Comparison of ENCODE assay signal across 8 cellular contexts in genomic region chr12:124767075-124767821, GRCh38.
DNase-seq lines count a peak whose midpoint lies in the region; ATAC-seq lines count a peak whose summit lies in the region.

No MANE protein-coding gene starts in this region.

- DNase-seq in AG08396 (ENCODE audit: low spot score) = peak; percentile 82
- peak; percentile 67 for DNase-seq in NCI-H460 (ENCODE audit: extremely low read depth, low read depth)
- peak; percentile 83 for DNase-seq in activated CD4-positive, alpha-beta T cell treated with anti-CD3 and anti-CD28 coated beads, Interleukin-2, amount 50 U/mL, for 24 hours (ENCODE audit: low read depth in 1 of 2, low spot score in 1 of 2)
- DNase-seq in dermis blood vessel endothelial cell = peak; percentile 76
- DNase-seq in mesenchymal stem cell = peak; percentile 72
- DNase-seq in stimulated activated CD8-positive, alpha-beta memory T cell treated with anti-CD3 and anti-CD28 coated beads, Interleukin-15, amount 100 ng/mL, for 48 hours (ENCODE audit: low read depth in 2 of 2) = peak; percentile 66 to 73

- H3K27me3 ChIP-seq in mesenchymal stem cell (ENCODE audit: control insufficient read depth in 1 of 2, insufficient read depth in 1 of 2, low read length in 2 of 2) = peaks cover 0 to 18% of the 10 kb centered on the region in 2 experiments

- H3K4ac ChIP-seq in mesenchymal stem cell (ENCODE audit: low read depth in 1 of 2, low read length in 2 of 2) = peak overlapping the region; percentile 63 to 75

- H2BK15ac ChIP-seq in mesenchymal stem cell (ENCODE audit: low read depth, poor library complexity, severe bottlenecking) = peak overlapping the region; percentile 70

- no peak overlapping the region for H3K4me2 ChIP-seq in mesenchymal stem cell (ENCODE audit: low read length, poor library complexity, severe bottlenecking)

- peak overlapping the region; percentile 52 for H2BK120ac ChIP-seq in mesenchymal stem cell (ENCODE audit: low read depth, low read length)

- peaks cover 3% of the 10 kb centered on the region for H3K79me1 ChIP-seq in mesenchymal stem cell (replicated peaks; ENCODE audit: low read length, poor library complexity, severe bottlenecking)

- no peak overlapping the region for H3K14ac ChIP-seq in mesenchymal stem cell (ENCODE audit: low read length in 2 of 2)

- no peak overlapping the region for H3K23ac ChIP-seq in mesenchymal stem cell (ENCODE audit: low read length in 2 of 2)

- H3K4me3 ChIP-seq in mesenchymal stem cell (ENCODE audit: insufficient read depth in 1 of 2, low read depth in 1 of 2, low read length in 2 of 2) = no peak overlapping the region

- WGBS in mesenchymal stem cell = 32% methylated on average over 20 of the region's 20 CpGs

- peak overlapping the region; percentile 11 for H4K91ac ChIP-seq in mesenchymal stem cell (ENCODE audit: low read length)

- H2BK12ac ChIP-seq in mesenchymal stem cell (ENCODE audit: low read length in 2 of 2) = peak overlapping the region; percentile 32 to 75

- peaks cover 44% of the 10 kb centered on the region for H3K4me1 ChIP-seq in mesenchymal stem cell (ENCODE audit: control insufficient read depth, insufficient read depth, low read depth, low read length)

- peak overlapping the region; percentile 46 for H2BK5ac ChIP-seq in mesenchymal stem cell (ENCODE audit: low read depth, low read length, poor library complexity, severe bottlenecking)

- no peak overlapping the region for H3K9ac ChIP-seq in mesenchymal stem cell (ENCODE audit: low read length)

- H3K9me3 ChIP-seq in mesenchymal stem cell (ENCODE audit: control insufficient read depth, low read length) = no peaks in the 10 kb centered on the region

- H3K18ac ChIP-seq in mesenchymal stem cell (ENCODE audit: low read depth in 1 of 2, low read length in 2 of 2) = peak overlapping the region; percentile 52 to 74

- peak overlapping the region; percentile 69 for H4K8ac ChIP-seq in mesenchymal stem cell (ENCODE audit: low read length)

- ATAC-seq in GM18519 (IDR thresholded peaks at IDR 0.05; ENCODE audit: low FRiP score, unreplicated experiment) (peak; percentile 59), HG03095 (IDR thresholded peaks at IDR 0.05; ENCODE audit: unreplicated experiment) (peak; percentile 61)

- H2AK5ac ChIP-seq in mesenchymal stem cell (ENCODE audit: low read length, severe bottlenecking) = peak overlapping the region; percentile 89

- peak overlapping the region; percentile 77 for H3K27ac ChIP-seq in mesenchymal stem cell (ENCODE audit: low read length, poor library complexity, severe bottlenecking)

- H2AFZ ChIP-seq in mesenchymal stem cell (ENCODE audit: low read depth, low read length) = no peak overlapping the region

- H3K36me3 ChIP-seq in mesenchymal stem cell (ENCODE audit: control insufficient read depth in 1 of 2, insufficient read depth in 2 of 2, low read depth in 1 of 2, low read length in 2 of 2) = no peaks in the 10 kb centered on the region
